ENCODE assay signal across 8 cellular contexts in the genomic region with DNA sequence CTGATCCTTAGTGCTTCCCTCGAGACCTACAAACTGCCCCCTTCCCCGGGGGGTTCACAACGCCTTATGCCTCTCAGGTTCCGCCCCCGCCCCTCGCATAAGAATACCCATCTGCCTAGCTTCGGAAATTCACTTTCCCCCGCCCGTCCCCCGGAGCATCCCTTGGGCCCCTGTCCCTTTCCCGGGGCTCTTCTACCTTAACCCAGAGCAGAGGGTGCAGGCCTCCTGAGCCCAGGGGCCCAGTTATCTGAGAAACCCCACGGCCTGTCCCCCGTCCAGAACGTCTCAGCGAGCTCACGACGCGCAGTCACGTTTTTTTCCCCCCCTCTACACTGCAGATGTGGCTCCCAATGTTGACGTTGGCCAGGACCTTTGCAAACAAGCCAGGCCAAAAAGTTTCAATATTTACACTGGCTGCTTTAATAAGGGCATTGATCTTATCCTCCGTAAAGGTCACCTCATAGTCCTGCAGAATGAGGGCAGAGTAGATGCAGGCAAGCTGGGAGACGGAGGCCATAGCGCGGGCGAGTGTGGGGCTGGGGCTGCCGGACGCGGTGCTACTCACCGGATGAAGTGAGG. TPM values are rescaled to one million over a fixed set of nuclear protein-coding genes. Genes with fewer than 3 reads are reported as not detected.
DNase-seq lines count a peak whose midpoint lies in the region; ATAC-seq and TF ChIP-seq lines count a peak whose summit lies in the region.

No MANE protein-coding gene starts in this region.

- intact Hi-C loops in left ventricle myocardium superior (cut with micrococcal nuclease) = no loop called here

- H3K4me3 ChIP-seq in LNCaP clone FGC (ENCODE audit: low read depth, low read length) (peak overlapping the region; percentile 84), skeletal muscle cell (ENCODE audit: low read depth, low read length) (peak overlapping the region; percentile 71)

- no peaks in the 10 kb centered on the region for H3K27me3 Mint-ChIP-seq in activated T-helper 17 cell treated with anti-CD3 and anti-CD28 coated beads, Interleukin-2, amount 50 U/mL, for 72 hours

- H3K9me3 Mint-ChIP-seq in activated T-helper 17 cell treated with anti-CD3 and anti-CD28 coated beads, Interleukin-2, amount 50 U/mL, for 72 hours = no peaks in the 10 kb centered on the region

- peak; percentile 31 for ATAC-seq in GM21723 (IDR thresholded peaks at IDR 0.05; ENCODE audit: unreplicated experiment)
- peak; percentile 12 for ATAC-seq in activated T-helper 17 cell treated with anti-CD3 and anti-CD28 coated beads, Interleukin-2, amount 50 U/mL, for 72 hours (replicated peaks)
- ATAC-seq in left ventricle myocardium superior = peak; percentile 13

- H3K27ac Mint-ChIP-seq in activated T-helper 17 cell treated with anti-CD3 and anti-CD28 coated beads, Interleukin-2, amount 50 U/mL, for 72 hours = no peak overlapping the region

- DNase-seq in NCI-H510A treated with DMSO at 0.1 percent for 48 hours (lab: John Stamatoyannopoulos, UW) (peak; percentile 70), NCI-H510A (lab: John Stamatoyannopoulos, UW) (no peak), LNCaP clone FGC (ENCODE audit: low read depth) (peak; percentile 58), left ventricle myocardium superior (peak; percentile 37), skeletal muscle cell (ENCODE audit: low read depth) (no peak), SW 1271 (lab: John Stamatoyannopoulos, UW) (no peak)

- TF ChIP-seq CTCF in LNCaP clone FGC (IDR thresholded peaks at IDR 0.05; ENCODE audit: control insufficient read depth, extremely low read depth, insufficient read depth) = no peak

- H3K36me3 Mint-ChIP-seq in activated T-helper 17 cell treated with anti-CD3 and anti-CD28 coated beads, Interleukin-2, amount 50 U/mL, for 72 hours (ENCODE audit: low read depth) = peaks cover 21% of the 10 kb centered on the region

- no peak overlapping the region for H3K4me3 Mint-ChIP-seq in activated T-helper 17 cell treated with anti-CD3 and anti-CD28 coated beads, Interleukin-2, amount 50 U/mL, for 72 hours

- H3K4me1 Mint-ChIP-seq in activated T-helper 17 cell treated with anti-CD3 and anti-CD28 coated beads, Interleukin-2, amount 50 U/mL, for 72 hours = peaks cover 14% of the 10 kb centered on the region

RNA-seq across cellular contexts. Expression of gene NBR1, which starts 1.4 kb away (rescaled TPM):
- total RNA-seq in activated T-helper 17 cell treated with anti-CD3 and anti-CD28 coated beads, Interleukin-2, amount 50 U/mL, for 72 hours = 10 to 100 TPM; 47.2 to 83.1 TPM
- total RNA-seq in left ventricle myocardium superior = 99.2 TPM

RNA-seq across cellular contexts. Expression of gene TMEM106A, which starts 42.0 kb away (rescaled TPM):
- total RNA-seq in activated T-helper 17 cell treated with anti-CD3 and anti-CD28 coated beads, Interleukin-2, amount 50 U/mL, for 72 hours = 10 to 100 TPM in 1 of 2 donors, 1 to 10 TPM in 1; 9.5 to 28.4 TPM
- 1.8 TPM for total RNA-seq in left ventricle myocardium superior

RNA-seq across cellular contexts. Expression of gene BRCA1, which starts 44.5 kb away (rescaled TPM):
- total RNA-seq in activated T-helper 17 cell treated with anti-CD3 and anti-CD28 coated beads, Interleukin-2, amount 50 U/mL, for 72 hours = 10 to 100 TPM; 80.3 to 93.4 TPM
- total RNA-seq in left ventricle myocardium superior = 6.8 TPM

RNA-seq across cellular contexts. Expression of gene CCDC200, which starts 58.8 kb away (rescaled TPM):
- total RNA-seq in activated T-helper 17 cell treated with anti-CD3 and anti-CD28 coated beads, Interleukin-2, amount 50 U/mL, for 72 hours = 1 to 10 TPM in 1 of 2 donors, not detected in 1; 1.1 TPM
- total RNA-seq in left ventricle myocardium superior = not detected

Comparison
In these comparisons a context has a peak if more than half of its experiments do, and no peak if none do; other contexts are left out.
1. DNase-seq: peak in NCI-H510A treated with DMSO at 0.1 percent for 48 hours (single experiment), LNCaP clone FGC (single experiment) and left ventricle myocardium superior (single experiment); none in NCI-H510A (single experiment), skeletal muscle cell (single experiment) and SW 1271 (0 of 2).
2. RNA of gene BRCA1, which starts 44.5 kb away (total RNA-seq): 80.3 to 93.4 TPM in activated T-helper 17 cell treated with anti-CD3 and anti-CD28 coated beads, Interleukin-2, amount 50 U/mL, for 72 hours; 6.8 TPM in left ventricle myocardium superior (single experiment); every median in the first group is over 10 times any median in the second.
3. Peak in every context shown above with its lines, with median percentiles within 50 percentile points of each other: ATAC-seq.